ENCODE assay signal across 16 cellular contexts in the genomic region with DNA sequence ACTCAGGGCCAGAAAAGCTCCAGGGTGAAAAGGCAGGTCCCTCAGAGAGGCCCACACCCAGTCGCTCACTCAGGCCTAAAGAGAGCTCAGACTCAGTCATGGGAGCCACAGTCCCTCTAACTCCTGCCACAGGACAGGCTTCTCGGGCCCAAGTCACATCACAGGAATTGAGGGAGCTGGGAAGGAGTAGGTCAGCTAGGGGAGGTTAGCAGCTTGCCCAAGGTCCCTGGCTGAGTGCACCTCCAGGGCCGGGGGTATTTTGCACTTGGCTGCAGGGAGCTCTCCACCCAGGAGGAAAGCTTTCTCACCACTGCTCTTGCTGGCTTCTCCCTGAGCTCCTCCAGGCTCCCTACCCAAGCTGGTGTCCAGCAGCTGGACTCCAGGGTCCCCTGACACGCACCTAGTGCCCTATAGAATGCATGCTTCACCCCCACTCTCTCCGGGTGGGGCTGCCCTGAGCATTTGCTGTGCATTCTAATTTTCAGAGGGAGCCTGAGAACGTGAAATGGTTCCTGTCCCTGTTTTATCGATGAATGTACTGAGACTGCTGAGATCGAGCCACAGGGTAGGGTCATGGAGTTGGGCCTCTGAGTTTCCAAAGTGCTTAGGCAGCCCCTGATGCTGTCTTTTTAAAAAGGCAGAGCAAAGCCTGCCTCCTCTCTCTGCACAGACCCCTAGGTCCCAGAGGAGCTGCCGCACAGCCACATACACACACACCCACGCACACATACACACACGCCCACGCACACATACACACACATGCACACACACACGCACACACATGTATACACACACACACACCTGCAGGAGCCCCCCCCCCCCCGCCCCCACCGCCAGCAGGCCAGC.
"Had no signal": no experiment of that assay in that cellular context is flagged by ENCODE, and none has a peak within 500 bp of the region (broad histone marks: within the 10 kb centered on the region; RNA-seq: fewer than 3 reads in every experiment).

No MANE protein-coding gene starts in this region.

- H3K9me3 ChIP-seq: adrenal gland, pancreas, stomach, testis, upper lobe of left lung had no signal

- H3K27me3 ChIP-seq: adrenal gland, gastroesophageal sphincter, neural progenitor cell, pancreas, stomach, testis, upper lobe of left lung had no signal

- H3K27ac ChIP-seq: adrenal gland, dorsolateral prefrontal cortex, gastroesophageal sphincter, neural progenitor cell, pancreas, stomach, testis, upper lobe of left lung had no signal

- ATAC-seq: gastroesophageal sphincter, pancreas had no signal

- H3K4me3 Mint-ChIP-seq: activated CD4-positive, alpha-beta T cell treated with anti-CD3 and anti-CD28 coated beads, Interleukin-2, amount 10 ng/mL, durations not matched to agents 7 days and 5 days; activated naive CD4-positive, alpha-beta T cell treated with anti-CD3 and anti-CD28 coated beads, Interleukin-2, amount 50 U/mL, for 24 hours; endodermal cell; neural progenitor cell; T-helper 2 cell treated with Interferon-gamma antibody and Interleukin-4, amounts not matched to agents 5 μg/mL and 100 μg/mL, for 36 hours had no signal

- H3K4me3 ChIP-seq: adrenal gland, dorsolateral prefrontal cortex, gastroesophageal sphincter, lung, neural progenitor cell, pancreas, stomach, testis, upper lobe of left lung had no signal

- H3K4me1 ChIP-seq: adrenal gland, gastroesophageal sphincter, pancreas, stomach, testis, upper lobe of left lung had no signal

- H3K27ac Mint-ChIP-seq: activated CD4-positive, alpha-beta T cell treated with anti-CD3 and anti-CD28 coated beads, Interleukin-2, amount 10 ng/mL, durations not matched to agents 7 days and 5 days; activated naive CD4-positive, alpha-beta T cell treated with anti-CD3 and anti-CD28 coated beads, Interleukin-2, amount 50 U/mL, for 24 hours; endodermal cell; neural progenitor cell; T-helper 2 cell treated with Interferon-gamma antibody and Interleukin-4, amounts not matched to agents 5 μg/mL and 100 μg/mL, for 36 hours had no signal

- DNase-seq: activated CD4-positive, alpha-beta T cell treated with anti-CD3 and anti-CD28 coated beads, Interleukin-2, amount 10 ng/mL, durations not matched to agents 7 days and 5 days; activated effector memory CD4-positive, alpha-beta T cell treated with Interleukin-2 at 50 U/mL for 16 hours; kidney glomerular epithelial cell; stimulated activated CD4-positive, alpha-beta T cell treated with anti-CD3 and anti-CD28 coated beads, Interleukin-1b, Interleukin-23, amount 100 ng/mL, for 48 hours; testis had no signal

- H3K36me3 Mint-ChIP-seq: activated naive CD4-positive, alpha-beta T cell treated with anti-CD3 and anti-CD28 coated beads, Interleukin-2, amount 50 U/mL, for 24 hours; neural progenitor cell had no signal

- H3K4me1 Mint-ChIP-seq: activated CD4-positive, alpha-beta T cell treated with anti-CD3 and anti-CD28 coated beads, Interleukin-2, amount 10 ng/mL, durations not matched to agents 7 days and 5 days had no signal

- H3K36me3 ChIP-seq: adrenal gland, gastroesophageal sphincter, neural progenitor cell, pancreas, stomach, upper lobe of left lung had no signal

- H3K9me3 Mint-ChIP-seq: activated CD4-positive, alpha-beta T cell treated with anti-CD3 and anti-CD28 coated beads, Interleukin-2, amount 10 ng/mL, durations not matched to agents 7 days and 5 days; endodermal cell; neural progenitor cell had no signal

- H3K27me3 Mint-ChIP-seq: activated CD4-positive, alpha-beta T cell treated with anti-CD3 and anti-CD28 coated beads, Interleukin-2, amount 10 ng/mL, durations not matched to agents 7 days and 5 days; activated naive CD4-positive, alpha-beta T cell treated with anti-CD3 and anti-CD28 coated beads, Interleukin-2, amount 50 U/mL, for 24 hours had no signal
